In genomic region chr7:139936760-139937310, GRCh38 we compare ENCODE assay signal across 8 cellular contexts.
DNase-seq lines count a peak whose midpoint lies in the region; ATAC-seq and TF ChIP-seq lines count a peak whose summit lies in the region.

No MANE protein-coding gene starts in this region.

- intact Hi-C loops in heart right ventricle (cut with DNase I), result no loop called here
- intact Hi-C loops in left ventricle myocardium inferior (cut with micrococcal nuclease), result no loop called here
- intact Hi-C loops in right cardiac atrium (cut with DNase I), result no loop called here

- H3K27ac ChIP-seq in heart right ventricle (peak overlapping the region in 1 of 10 donors; percentile 53), left ventricle myocardium inferior (replicated peaks) (no peak overlapping the region), right cardiac atrium (ENCODE audit: low read length) (no peak overlapping the region)

- H3K4me3 ChIP-seq in heart right ventricle (no peak overlapping the region), left ventricle myocardium inferior (no peak overlapping the region), right cardiac atrium (ENCODE audit: low read length) (no peak overlapping the region)

- H3K36me3 ChIP-seq in heart right ventricle (peaks cover 0 to 38% (median 0%) of the 10 kb centered on the region in 9 donors), left ventricle myocardium inferior (no peaks in the 10 kb centered on the region)

- DNase-seq in heart right ventricle (peak in 1 of 2 donors; percentile 14), left ventricle myocardium inferior (no peak), UCSD-AML1 (lab: John Stamatoyannopoulos, UW; ENCODE audit: unreplicated experiment) (peak; percentile 25), right cardiac atrium (no peak), RPMI8226 (no peak), superior temporal gyrus (ENCODE audit: extremely low spot score) (no peak)

- WGBS in heart right ventricle, 2 donors, result 52 to 65% methylated on average over 2 of the region's 2 CpGs
- WGBS in right cardiac atrium, result 53% methylated on average over 2 of the region's 2 CpGs

- H3K9me3 ChIP-seq in heart right ventricle (no peaks in the 10 kb centered on the region), left ventricle myocardium inferior (replicated peaks) (no peaks in the 10 kb centered on the region), right cardiac atrium (ENCODE audit: control insufficient read depth, low read length) (no peaks in the 10 kb centered on the region)

- ATAC-seq in heart right ventricle (peak in 6 of 8 donors; percentile 11 to 61 (median 54)), right cardiac atrium (peak; percentile 61 to 92), HG03354 (IDR thresholded peaks at IDR 0.05; ENCODE audit: poor library complexity, severe bottlenecking, unreplicated experiment) (no peak), GM18873 (IDR thresholded peaks at IDR 0.05; ENCODE audit: low FRiP score, unreplicated experiment) (no peak)

- H3K4me1 ChIP-seq in heart right ventricle (peaks cover 0 to 25% (median 0%) of the 10 kb centered on the region in 9 donors), left ventricle myocardium inferior (no peaks in the 10 kb centered on the region), right cardiac atrium (ENCODE audit: control insufficient read depth, insufficient read depth, low read length) (no peaks in the 10 kb centered on the region)

- TF ChIP-seq CTCF in heart right ventricle (IDR thresholded peaks at IDR 0.05) (no peak), left ventricle myocardium inferior (IDR thresholded peaks at IDR 0.05; ENCODE audit: borderline replicate concordance) (no peak)

- H3K27me3 ChIP-seq in heart right ventricle (peaks cover 0 to 7% (median 0%) of the 10 kb centered on the region in 7 donors), left ventricle myocardium inferior (ENCODE audit: low read depth) (peaks cover 11% of the 10 kb centered on the region), right cardiac atrium (ENCODE audit: control insufficient read depth, insufficient read depth) (no peaks in the 10 kb centered on the region)

Comparison
In these comparisons a context has a peak if more than half of its experiments do, and no peak if none do; other contexts are left out.
1. ATAC-seq: peak in heart right ventricle (6 of 8) and right cardiac atrium (2 of 2); none in HG03354 (single experiment) and GM18873 (single experiment).